In the genomic region with DNA sequence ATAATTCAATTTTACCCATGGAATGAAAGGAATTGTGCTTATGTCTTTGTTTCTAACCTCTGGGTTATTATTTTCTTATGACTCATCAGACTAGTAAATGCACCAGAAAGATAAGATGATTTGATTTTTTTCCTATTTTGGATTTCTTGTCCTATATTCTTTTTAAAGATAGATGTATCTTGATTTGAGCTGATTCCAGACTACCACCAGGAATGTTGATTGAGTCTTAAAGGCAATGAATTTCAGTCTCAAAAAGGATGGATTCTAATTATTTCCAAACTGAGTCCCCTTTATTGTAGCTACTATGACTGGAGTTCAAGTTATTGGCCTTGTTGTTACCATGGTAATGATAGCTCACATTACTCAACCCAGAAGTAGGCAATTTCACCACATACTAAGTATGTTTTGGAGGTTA, we compare ENCODE assay signal across 15 cellular contexts.
A peak's percentile ranks its signal among the peaks of the same experiment; 100 is the strongest.
DNase-seq lines count a peak whose midpoint lies in the region; ATAC-seq and TF ChIP-seq lines count a peak whose summit lies in the region.
"Had no signal": no experiment of that assay in that cellular context is flagged by ENCODE, and none has a peak within 500 bp of the region (broad histone marks: within the 10 kb centered on the region; RNA-seq: fewer than 3 reads in every experiment).

No MANE protein-coding gene starts in this region.

- DNase-seq in GM23248, result peak; percentile 90
- peak; percentile 88 for DNase-seq in amniotic epithelial cell (ENCODE audit: low read depth)
- peak; percentile 65 for DNase-seq in fibroblast of the conjunctiva (ENCODE audit: low read depth)
- no peak for DNase-seq in smooth muscle cell (lab: John Stamatoyannopoulos, UW; ENCODE audit: unreplicated experiment)
- DNase-seq in activated CD8-positive, alpha-beta T cell treated with anti-CD3 and anti-CD28 coated beads, Interleukin-2, amount 10 ng/mL, durations not matched to agents 7 days and 5 days, result no peak
- no peak for DNase-seq in globus pallidus (ENCODE audit: low spot score)
- DNase-seq in stimulated activated CD4-positive, alpha-beta T cell treated with anti-CD3 and anti-CD28 coated beads, Interleukin-15, amount 100 ng/mL, for 24 hours, result no peak
- DNase-seq: activated naive CD4-positive, alpha-beta T cell treated with Interleukin-2 at 50 U/mL for 16 hours; NCI-H1092 treated with DMSO at 0.1 percent for 48 hours; NCI-H446 treated with DMSO at 0.1 percent for 48 hours; RPMI8226 had no signal

- H3K4me1 Mint-ChIP-seq in activated CD8-positive, alpha-beta T cell treated with anti-CD3 and anti-CD28 coated beads, Interleukin-2, amount 10 ng/mL, durations not matched to agents 7 days and 5 days (ENCODE audit: low read depth), result no peaks in the 10 kb centered on the region

- H3K36me3 Mint-ChIP-seq in activated CD8-positive, alpha-beta T cell treated with anti-CD3 and anti-CD28 coated beads, Interleukin-2, amount 10 ng/mL, durations not matched to agents 7 days and 5 days (ENCODE audit: low read depth), result no peaks in the 10 kb centered on the region

- H3K4me3 ChIP-seq in GM23248, result peak overlapping the region; percentile 25
- H3K4me3 ChIP-seq in smooth muscle cell, result no peak overlapping the region
- H3K4me3 ChIP-seq: prostate gland had no signal

- H3K9me3 ChIP-seq in GM23248 (ENCODE audit: low read depth) (no peaks in the 10 kb centered on the region), smooth muscle cell (replicated peaks; ENCODE audit: low read depth) (no peaks in the 10 kb centered on the region)
- H3K9me3 ChIP-seq: prostate gland had no signal

- H3K4me1 ChIP-seq in GM23248 (ENCODE audit: insufficient read depth) (peaks cover 42% of the 10 kb centered on the region), smooth muscle cell (ENCODE audit: low read depth) (no peaks in the 10 kb centered on the region)
- H3K4me1 ChIP-seq: prostate gland had no signal

- H4K20me1 ChIP-seq in GM23248 (ENCODE audit: insufficient read depth), result no peaks in the 10 kb centered on the region
- H4K20me1 ChIP-seq in smooth muscle cell (ENCODE audit: low read depth), result no peaks in the 10 kb centered on the region

- H2AFZ ChIP-seq in GM23248 (no peak overlapping the region), smooth muscle cell (ENCODE audit: low read depth) (no peak overlapping the region)

- no peak for TF ChIP-seq CTCF in smooth muscle cell (IDR thresholded peaks at IDR 0.05; ENCODE audit: borderline replicate concordance, insufficient read depth, poor library complexity, severe bottlenecking)

- H3K9me2 ChIP-seq in GM23248 (ENCODE audit: insufficient read depth), result no peaks in the 10 kb centered on the region

- no peaks in the 10 kb centered on the region for H3K79me2 ChIP-seq in GM23248 (ENCODE audit: insufficient read depth)
- H3K79me2 ChIP-seq in smooth muscle cell (ENCODE audit: low read depth), result no peaks in the 10 kb centered on the region

- H3K27me3 Mint-ChIP-seq in activated CD8-positive, alpha-beta T cell treated with anti-CD3 and anti-CD28 coated beads, Interleukin-2, amount 10 ng/mL, durations not matched to agents 7 days and 5 days (ENCODE audit: low read depth), result no peaks in the 10 kb centered on the region

- H3K4me3 Mint-ChIP-seq in activated CD8-positive, alpha-beta T cell treated with anti-CD3 and anti-CD28 coated beads, Interleukin-2, amount 10 ng/mL, durations not matched to agents 7 days and 5 days, result no peak overlapping the region

- ATAC-seq in activated CD8-positive, alpha-beta T cell treated with anti-CD3 and anti-CD28 coated beads, Interleukin-2, amount 10 ng/mL, durations not matched to agents 7 days and 5 days, result no peak
- ATAC-seq: esophagus mucosa, HCT116, HepG2 had no signal

- CTCF ChIA-PET in activated CD8-positive, alpha-beta T cell treated with anti-CD3 and anti-CD28 coated beads, Interleukin-2, amount 10 ng/mL, durations not matched to agents 7 days and 5 days (lab: Charles Lee), result no interaction called here

- H3F3A ChIP-seq in GM23248 (ENCODE audit: insufficient read depth), result peaks cover 23% of the 10 kb centered on the region
- no peaks in the 10 kb centered on the region for H3F3A ChIP-seq in smooth muscle cell (ENCODE audit: low read depth)

- H3K27me3 ChIP-seq in GM23248 (replicated peaks; ENCODE audit: insufficient read depth), result no peaks in the 10 kb centered on the region
- no peaks in the 10 kb centered on the region for H3K27me3 ChIP-seq in smooth muscle cell (ENCODE audit: low read depth)

- no peak overlapping the region for H3K27ac Mint-ChIP-seq in activated CD8-positive, alpha-beta T cell treated with anti-CD3 and anti-CD28 coated beads, Interleukin-2, amount 10 ng/mL, durations not matched to agents 7 days and 5 days

- H3K4me2 ChIP-seq in GM23248 (ENCODE audit: unreplicated experiment) (peak overlapping the region; percentile 80), smooth muscle cell (peak overlapping the region; percentile 25)

- in situ Hi-C loops in GM23248 (cut with MboI), result no loop called here

- POLR2A ChIA-PET in activated CD8-positive, alpha-beta T cell treated with anti-CD3 and anti-CD28 coated beads, Interleukin-2, amount 10 ng/mL, durations not matched to agents 7 days and 5 days (lab: Charles Lee), result no interaction called here

- H3K9ac ChIP-seq in GM23248, result peak overlapping the region; percentile 43; the same call in 1 of the 2 replicates
- peak overlapping the region; percentile 40 for H3K9ac ChIP-seq in smooth muscle cell (ENCODE audit: low read depth)

- H3K36me3 ChIP-seq in GM23248 (ENCODE audit: low read depth) (no peaks in the 10 kb centered on the region), smooth muscle cell (ENCODE audit: low read depth) (no peaks in the 10 kb centered on the region)
- H3K36me3 ChIP-seq: prostate gland had no signal

- H3K27ac ChIP-seq in GM23248, result peak overlapping the region; percentile 86
- H3K27ac ChIP-seq in smooth muscle cell (ENCODE audit: low read depth), result peak overlapping the region; percentile 81
- H3K27ac ChIP-seq: prostate gland had no signal

- H3K9me3 Mint-ChIP-seq in activated CD8-positive, alpha-beta T cell treated with anti-CD3 and anti-CD28 coated beads, Interleukin-2, amount 10 ng/mL, durations not matched to agents 7 days and 5 days (ENCODE audit: insufficient read depth), result no peaks in the 10 kb centered on the region

Comparison
In these comparisons a context has a peak if more than half of its experiments do, and no peak if none do; other contexts are left out.
1. DNase-seq: peak in GM23248 (single experiment), amniotic epithelial cell (single experiment) and fibroblast of the conjunctiva (single experiment); none in smooth muscle cell (single experiment), activated CD8-positive, alpha-beta T cell treated with anti-CD3 and anti-CD28 coated beads, Interleukin-2, amount 10 ng/mL, durations not matched to agents 7 days and 5 days (single experiment), globus pallidus (single experiment) and stimulated activated CD4-positive, alpha-beta T cell treated with anti-CD3 and anti-CD28 coated beads, Interleukin-15, amount 100 ng/mL, for 24 hours (single experiment).